ENCODE assay signal across 21 cellular contexts in the genomic region with DNA sequence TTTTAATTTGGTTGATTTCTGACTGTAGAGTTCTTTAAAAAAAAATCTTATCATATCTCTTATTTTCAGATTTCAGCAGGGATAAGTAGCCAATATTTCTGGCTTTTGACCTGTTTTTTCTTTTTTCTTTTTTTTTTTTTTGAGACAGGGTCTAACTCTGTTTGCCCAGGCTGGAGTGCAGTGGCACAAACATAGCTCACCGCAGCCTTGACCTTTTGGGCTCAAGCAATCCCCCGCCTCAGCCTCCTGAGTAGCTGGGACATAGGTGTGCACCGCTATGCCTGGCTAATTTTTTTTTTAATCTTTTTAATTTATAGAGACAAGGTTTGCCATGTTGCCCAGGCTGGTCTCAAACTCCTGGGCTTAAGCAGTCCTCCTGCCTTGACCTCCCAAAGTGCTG. TPM values are rescaled to one million over a fixed set of nuclear protein-coding genes. Genes with fewer than 3 reads are reported as not detected.
A peak's percentile ranks its signal among the peaks of the same experiment; 100 is the strongest.
DNase-seq lines count a peak whose midpoint lies in the region; ATAC-seq, FAIRE-seq and TF ChIP-seq lines count a peak whose summit lies in the region.
"Had no signal": no experiment of that assay in that cellular context is flagged by ENCODE, and none has a peak within 500 bp of the region (broad histone marks: within the 10 kb centered on the region; RNA-seq: fewer than 3 reads in every experiment).

No MANE protein-coding gene starts in this region.

- H3K27ac Mint-ChIP-seq in activated T-helper 17 cell treated with anti-CD3 and anti-CD28 coated beads, Interleukin-2, amount 50 U/mL, for 72 hours = peak overlapping the region; percentile 55
- H3K27ac Mint-ChIP-seq in natural killer cell = peak overlapping the region; percentile 79
- H3K27ac Mint-ChIP-seq: B cell; CD4-positive, CD25-positive, alpha-beta regulatory T cell; CD8-positive, alpha-beta T cell had no signal

- H3K36me3 ChIP-seq in HepG2 (replicated peaks in 1 of 2; ENCODE audit: control insufficient read depth in 1 of 2, insufficient read depth in 2 of 2, low read length in 2 of 2) (no peaks in the 10 kb centered on the region), right lobe of liver (no peaks in the 10 kb centered on the region)
- H3K36me3 ChIP-seq: BLaER1 had no signal

- no peaks in the 10 kb centered on the region for H4K20me1 ChIP-seq in HepG2 (ENCODE audit: insufficient read depth, low read length)
- H4K20me1 ChIP-seq: BLaER1 had no signal

- BruUV-seq in HepG2 (replicated peaks; lab: Mats Ljungman, UMichigan) = no TSS peak

- intact Hi-C loops in HepG2 (cut with micrococcal nuclease; ENCODE audit: unreplicated experiment) (no loop called here), right lobe of liver (cut with DNase I) (no loop called here), natural killer cell (cut with micrococcal nuclease) (no loop called here)

- DNase-seq in HepG2 (ENCODE audit: low spot score) (peak; percentile 38), right lobe of liver (no peak), natural killer cell (no peak), 8988T (no peak)
- no peak for DNase-seq in central memory CD4-positive, alpha-beta T cell
- DNase-seq: Caco-2; CD4-positive, CD25-positive, alpha-beta regulatory T cell; CD8-positive, alpha-beta T cell; DMS153; DND-41; GM23248; H9 had no signal

- ATAC-seq in HepG2 (peak; percentile 70), right lobe of liver (no peak), natural killer cell (no peak), GM19455 (IDR thresholded peaks at IDR 0.05; ENCODE audit: unreplicated experiment) (no peak)
- ATAC-seq in activated T-helper 17 cell treated with anti-CD3 and anti-CD28 coated beads, Interleukin-2, amount 50 U/mL, for 72 hours (replicated peaks) = no peak
- ATAC-seq: CD8-positive, alpha-beta T cell; HCT116 had no signal

- TF ChIP-seq RAD21 in HepG2 (CRISPR knock-in tag; IDR thresholded peaks at IDR 0.05) = no peak

- peak overlapping the region; percentile 41 for H3K4me2 ChIP-seq in HepG2 (ENCODE audit: low read depth, low read length)
- H3K4me2 ChIP-seq: BLaER1 had no signal

- in situ Hi-C loops in HepG2 (cut with HindIII; ENCODE audit: extremely low pct_ligation_motif_present, low pct_unique_long_range_greater_than_20kb) = no loop called here

- no peak for TF ChIP-seq CTCF in HepG2 (CRISPR knock-in tag; IDR thresholded peaks at IDR 0.05)
- no peak for TF ChIP-seq CTCF in right lobe of liver (IDR thresholded peaks at IDR 0.05)
- TF ChIP-seq CTCF in natural killer cell (IDR thresholded peaks at IDR 0.05) = no peak

- H3K27me3 Mint-ChIP-seq in activated T-helper 17 cell treated with anti-CD3 and anti-CD28 coated beads, Interleukin-2, amount 50 U/mL, for 72 hours = no peaks in the 10 kb centered on the region
- no peaks in the 10 kb centered on the region for H3K27me3 Mint-ChIP-seq in natural killer cell (ENCODE audit: low read depth in 2 of 2)

- no peak for TF ChIP-seq POLR2A in HepG2 (IDR thresholded peaks at IDR 0.05; ENCODE audit: insufficient read depth in 1 of 2, low read depth in 2 of 2, low read length in 2 of 2)
- TF ChIP-seq POLR2A in right lobe of liver (IDR thresholded peaks at IDR 0.05) = no peak

- TF ChIP-seq EP300 in HepG2 (IDR thresholded peaks at IDR 0.05; ENCODE audit: low read depth in 2 of 2, low read length in 2 of 2) = peak in 1 of 2 experiments; percentile 6; a peak in 1 of 4 replicates
- TF ChIP-seq EP300 in HepG2 (CRISPR knock-in tag; IDR thresholded peaks at IDR 0.05; ENCODE audit: borderline replicate concordance) = no peak

- CTCF ChIA-PET in HepG2 (lab: Yijun Ruan, JAX; ENCODE audit: low intra/inter-chr PET ratio, low total read pairs) = no interaction called here

- peak overlapping the region; percentile 38 for H3K4me3 Mint-ChIP-seq in activated T-helper 17 cell treated with anti-CD3 and anti-CD28 coated beads, Interleukin-2, amount 50 U/mL, for 72 hours
- H3K4me3 Mint-ChIP-seq in natural killer cell = peak overlapping the region; percentile 71
- H3K4me3 Mint-ChIP-seq: B cell; CD4-positive, CD25-positive, alpha-beta regulatory T cell; CD8-positive, alpha-beta T cell; H9 had no signal

- no peaks in the 10 kb centered on the region for H3K79me2 ChIP-seq in HepG2 (ENCODE audit: insufficient read depth, low read length)

- POLR2A ChIA-PET in HepG2 (lab: Yijun Ruan, JAX) = interaction anchor here (1.2 kb wide), 1 partner anchor 10 kb away, joined by 3 read pairs; no protein-coding TSS in a partner anchor

- peak overlapping the region in 1 of 3 experiments; percentile 4; a peak in 1 of 6 replicates for H3K4me3 ChIP-seq in HepG2 (replicated peaks in 1 of 3; ENCODE audit: insufficient read depth in 1 of 3, low read depth in 2 of 3, low read length in 3 of 3)
- no peak overlapping the region for H3K4me3 ChIP-seq in right lobe of liver
- H3K4me3 ChIP-seq: BLaER1, GM23248 had no signal

- H3K4me1 ChIP-seq in HepG2 (ENCODE audit: insufficient read depth, low read length) = peaks cover 27% of the 10 kb centered on the region
- no peaks in the 10 kb centered on the region for H3K4me1 ChIP-seq in right lobe of liver
- H3K4me1 ChIP-seq: BLaER1, Caco-2 had no signal

- H3K9me3 ChIP-seq in HepG2 (ENCODE audit: low read length) = peaks cover 13% of the 10 kb centered on the region
- no peaks in the 10 kb centered on the region for H3K9me3 ChIP-seq in right lobe of liver

- no peak for FAIRE-seq in HepG2 (lab: Jason Lieb, UNC)
- FAIRE-seq: A204.1, G401.6, GM12892 had no signal

- H2AFZ ChIP-seq in HepG2 (ENCODE audit: low read length) = no peak overlapping the region
- H2AFZ ChIP-seq: GM23248 had no signal

- no peaks in the 10 kb centered on the region for H3K36me3 Mint-ChIP-seq in activated T-helper 17 cell treated with anti-CD3 and anti-CD28 coated beads, Interleukin-2, amount 50 U/mL, for 72 hours (ENCODE audit: low read depth)
- H3K36me3 Mint-ChIP-seq in natural killer cell = no peaks in the 10 kb centered on the region
- H3K36me3 Mint-ChIP-seq: CD4-positive, CD25-positive, alpha-beta regulatory T cell had no signal

- H3K27ac ChIP-seq in HepG2 (ENCODE audit: extremely low read length, insufficient read depth, low read length) (no peak overlapping the region), right lobe of liver (no peak overlapping the region)
- H3K27ac ChIP-seq: BLaER1, C4-2B, GM23248 had no signal

- no peak overlapping the region for H3K9ac ChIP-seq in HepG2 (ENCODE audit: insufficient read depth, low read depth, low read length)
- H3K9ac ChIP-seq: BLaER1, GM23248 had no signal

- H3K27me3 ChIP-seq in HepG2 (ENCODE audit: control insufficient read depth in 1 of 2, insufficient read depth in 2 of 2, low read length in 2 of 2) (no peaks in the 10 kb centered on the region), right lobe of liver (no peaks in the 10 kb centered on the region)
- H3K27me3 ChIP-seq: BLaER1 had no signal

- 5% methylated on average over 3 of the region's 3 CpGs for WGBS in HepG2 (ENCODE audit: low lambda C conversion rate)
- 88% methylated on average over 3 of the region's 3 CpGs for WGBS in right lobe of liver (ENCODE audit: insufficient coverage, low coverage, low lambda C conversion rate, missing lambda C conversion rate)

- H3K9me3 Mint-ChIP-seq in activated T-helper 17 cell treated with anti-CD3 and anti-CD28 coated beads, Interleukin-2, amount 50 U/mL, for 72 hours = peaks cover 14% of the 10 kb centered on the region
- H3K9me3 Mint-ChIP-seq in natural killer cell = peaks cover 2 to 3% of the 10 kb centered on the region in 2 donors

- peaks cover 18% of the 10 kb centered on the region for H3K4me1 Mint-ChIP-seq in activated T-helper 17 cell treated with anti-CD3 and anti-CD28 coated beads, Interleukin-2, amount 50 U/mL, for 72 hours
- peaks cover 38 to 48% of the 10 kb centered on the region in 2 donors for H3K4me1 Mint-ChIP-seq in natural killer cell
- H3K4me1 Mint-ChIP-seq: B cell had no signal

TF ChIP-seq in HepG2, 621 proteins besides CTCF, POLR2A, EP300 and RAD21 (continues in another document):
- no peak for TF ChIP-seq ZBTB7B (CRISPR knock-in tag; IDR thresholded peaks at IDR 0.05)
- 0 out of 2 replicates have a peak, but pooled peaks have one; percentile 16 for TF ChIP-seq ISL2 (CRISPR knock-in tag; IDR thresholded peaks at IDR 0.05)

RNA-seq across cellular contexts. Expression of a gene that starts 23.9 kb away (rescaled TPM):
- total RNA-seq in HepG2 (2016; rRNA removed; fragmentation: Illumina TruSeq; extraction: Trizol) (19.5 and 23.6 TPM in 2 replicates), right lobe of liver (10 to 100 TPM; 16.3 to 22.4 (median 18.4) TPM), natural killer cell (100 to 1,000 TPM; 103 to 131 (median 105) TPM)
- 140 and 157 TPM in 2 replicates for total RNA-seq in HepG2 (2016; cell fraction: cytosol; rRNA removed; fragmentation: Illumina TruSeq; extraction: Trizol; ENCODE audit: low read depth)
- total RNA-seq in HepG2 (2016; cell fraction: insoluble cytoplasmic fraction; rRNA removed; fragmentation: Illumina TruSeq; extraction: Trizol) = 19.8 and 22.4 TPM in 2 replicates
- 85.9 and 96.1 TPM in 2 replicates for total RNA-seq in HepG2 (2016; cell fraction: membrane; rRNA removed; fragmentation: Illumina TruSeq; extraction: Trizol)
- 15.5 and 16.5 TPM in 2 replicates for total RNA-seq in HepG2 (2016; cell fraction: nucleus; rRNA removed; fragmentation: Illumina TruSeq; extraction: Trizol)
- 18.9 and 22.8 TPM in 2 replicates for polyA plus RNA-seq in HepG2 (2011; rRNA removed)
- polyA plus RNA-seq in HepG2 (2011; cell fraction: cytosol; rRNA removed) = 9.8 and 13.5 TPM in 2 replicates
- polyA plus RNA-seq in HepG2 (2011; cell fraction: nucleus; rRNA removed) = 24.1 and 25.6 TPM in 2 replicates
- 15.7 and 15.8 TPM in 2 replicates for polyA plus RNA-seq in HepG2 (2012)
- polyA plus RNA-seq in HepG2 (2016; cell fraction: cytosol; fragmentation: Illumina TruSeq; extraction: Trizol; ENCODE audit: low read depth) = 7.5 and 8.7 TPM in 2 replicates
- 13.9 and 14.9 TPM in 2 replicates for polyA plus RNA-seq in HepG2 (2016; cell fraction: insoluble cytoplasmic fraction; fragmentation: Illumina TruSeq; extraction: Trizol; ENCODE audit: low read depth)
- 17.0 and 18.3 TPM in 2 replicates for polyA plus RNA-seq in HepG2 (2016; cell fraction: membrane; fragmentation: Illumina TruSeq; extraction: Trizol; ENCODE audit: low read depth)
- polyA plus RNA-seq in HepG2 (2016; cell fraction: nucleus; fragmentation: Illumina TruSeq; extraction: Trizol; ENCODE audit: insufficient read depth, low read depth) = 15.1 and 15.4 TPM in 2 replicates
- polyA minus RNA-seq in HepG2 (2011; rRNA and poly(A)+ RNA removed; ENCODE audit: low replicate concordance) = 51.9 and 64.9 TPM in 2 replicates
- 37.5 and 47.1 TPM in 2 replicates for polyA minus RNA-seq in HepG2 (2011; cell fraction: cytosol; rRNA and poly(A)+ RNA removed)
- polyA minus RNA-seq in HepG2 (2011; cell fraction: nucleus; rRNA and poly(A)+ RNA removed) = 55.4 and 73.1 TPM in 2 replicates
- 10 to 100 TPM; 49.6 to 49.7 TPM for total RNA-seq in activated T-helper 17 cell treated with anti-CD3 and anti-CD28 coated beads, Interleukin-2, amount 50 U/mL, for 72 hours
